Comparison of ENCODE assay signal across 27 cellular contexts in genomic region chr1:26970810-26971209, GRCh38. TPM values are rescaled to one million over a fixed set of nuclear protein-coding genes. Genes with fewer than 3 reads are reported as not detected.
DNase-seq lines count a peak whose midpoint lies in the region; ATAC-seq, FAIRE-seq and TF ChIP-seq lines count a peak whose summit lies in the region.
"Had no signal": no experiment of that assay in that cellular context is flagged by ENCODE, and none has a peak within 500 bp of the region (broad histone marks: within the 10 kb centered on the region; RNA-seq: fewer than 3 reads in every experiment).

No MANE protein-coding gene starts in this region.

- WGBS in HepG2 (ENCODE audit: low lambda C conversion rate) = 0% methylated on average over 7 of the region's 7 CpGs
- WGBS in right lobe of liver (ENCODE audit: insufficient coverage, low coverage, low lambda C conversion rate, missing lambda C conversion rate) = 33% methylated on average over 1 of the region's 7 CpGs

- ATAC-seq in HepG2 (peak; percentile 61), right lobe of liver (no peak), left ventricle myocardium superior (no peak), GM18907 (IDR thresholded peaks at IDR 0.05; ENCODE audit: unreplicated experiment) (no peak)
- ATAC-seq: activated CD8-positive, alpha-beta memory T cell treated with anti-CD3 and anti-CD28 coated beads, Interleukin-2, amount 10 ng/mL, durations not matched to agents 7 days and 5 days; gastrocnemius medialis had no signal

- peak in 1 of 2 experiments; percentile 55; a peak in 1 of 4 replicates for TF ChIP-seq EP300 in HepG2 (IDR thresholded peaks at IDR 0.05; ENCODE audit: low read depth in 2 of 2, low read length in 2 of 2)
- TF ChIP-seq EP300 in HepG2 (CRISPR knock-in tag; IDR thresholded peaks at IDR 0.05; ENCODE audit: borderline replicate concordance) = 0 out of 2 replicates have a peak, but pooled peaks have one; percentile 26

- POLR2A ChIA-PET in HepG2 (lab: Yijun Ruan, JAX) = interaction anchor here (5.7 kb wide), 1 partner anchor 26 kb away, joined by 253 read pairs; the partner anchor contains the start of gene TRNP1

- H3K36me3 ChIP-seq in HepG2 (replicated peaks in 1 of 2; ENCODE audit: control insufficient read depth in 1 of 2, insufficient read depth in 2 of 2, low read length in 2 of 2) (no peaks in the 10 kb centered on the region), right lobe of liver (no peaks in the 10 kb centered on the region), bronchial epithelial cell (ENCODE audit: control insufficient read depth, insufficient read depth, low read length) (no peaks in the 10 kb centered on the region), mucosa of rectum (ENCODE audit: control insufficient read depth in 2 of 2, insufficient read depth in 2 of 2, low read length in 2 of 2) (no peaks in the 10 kb centered on the region)
- H3K36me3 ChIP-seq: gastrocnemius medialis, Peyer's patch had no signal

- H3K27ac ChIP-seq in HepG2 (ENCODE audit: extremely low read length, insufficient read depth, low read length) (no peak overlapping the region), right lobe of liver (no peak overlapping the region), mucosa of rectum (ENCODE audit: low read depth in 2 of 2, low read length in 2 of 2) (peak overlapping the region; percentile 38 to 44)
- H3K27ac ChIP-seq: gastrocnemius medialis, KMS-11 had no signal

- FAIRE-seq in HepG2 (lab: Jason Lieb, UNC) = peak; percentile 74
- peak; percentile 64 for FAIRE-seq in bronchial epithelial cell (lab: Jason Lieb, UNC)
- FAIRE-seq: astrocyte had no signal

- TF ChIP-seq RAD21 in HepG2 (CRISPR knock-in tag; IDR thresholded peaks at IDR 0.05) = no peak

- no peak overlapping the region for H2AFZ ChIP-seq in HepG2 (ENCODE audit: low read length)

- in situ Hi-C loops in HepG2 (cut with HindIII; ENCODE audit: extremely low pct_ligation_motif_present, low pct_unique_long_range_greater_than_20kb) = no loop called here

- TF ChIP-seq CTCF in HepG2 (CRISPR knock-in tag; IDR thresholded peaks at IDR 0.05) (no peak), right lobe of liver (IDR thresholded peaks at IDR 0.05) (no peak), bronchial epithelial cell (IDR thresholded peaks at IDR 0.05; ENCODE audit: insufficient read depth, low read length, severe bottlenecking) (no peak)

- H3K9ac ChIP-seq in HepG2 (ENCODE audit: insufficient read depth, low read depth, low read length) (peak overlapping the region; percentile 36; the same call in 1 of the 2 replicates), mucosa of rectum (ENCODE audit: low read depth in 1 of 2, low read length in 2 of 2) (no peak overlapping the region)
- H3K9ac ChIP-seq: KMS-11 had no signal

- H4K20me1 ChIP-seq in HepG2 (ENCODE audit: insufficient read depth, low read length) = no peaks in the 10 kb centered on the region

- CTCF ChIA-PET in HepG2 (lab: Yijun Ruan, JAX; ENCODE audit: low intra/inter-chr PET ratio, low total read pairs) = no interaction called here

- BruUV-seq in HepG2 (replicated peaks; lab: Mats Ljungman, UMichigan) = no TSS peak

- H3K4me3 ChIP-seq in HepG2 (replicated peaks in 1 of 3; ENCODE audit: insufficient read depth in 1 of 3, low read depth in 2 of 3, low read length in 3 of 3) = peak overlapping the region in 1 of 3 experiments; percentile 45; a peak in 2 of 6 replicates
- no peak overlapping the region for H3K4me3 ChIP-seq in right lobe of liver
- no peak overlapping the region for H3K4me3 ChIP-seq in bronchial epithelial cell (ENCODE audit: low read depth, low read length)
- H3K4me3 ChIP-seq in mucosa of rectum (ENCODE audit: low read length in 2 of 2) = no peak overlapping the region
- H3K4me3 ChIP-seq: gastrocnemius medialis, Peyer's patch had no signal

- no peaks in the 10 kb centered on the region for H3K9me3 ChIP-seq in HepG2 (ENCODE audit: low read length)
- H3K9me3 ChIP-seq in right lobe of liver = no peaks in the 10 kb centered on the region
- H3K9me3 ChIP-seq in mucosa of rectum (ENCODE audit: control insufficient read depth in 2 of 2, low read length in 2 of 2) = no peaks in the 10 kb centered on the region
- H3K9me3 ChIP-seq: gastrocnemius medialis, Peyer's patch had no signal

- intact Hi-C loops in HepG2 (cut with micrococcal nuclease; ENCODE audit: unreplicated experiment) (no loop called here), right lobe of liver (cut with DNase I) (no loop called here), left ventricle myocardium superior (cut with micrococcal nuclease) (no loop called here)

- TF ChIP-seq POLR2A in HepG2 (IDR thresholded peaks at IDR 0.05; ENCODE audit: insufficient read depth in 1 of 2, low read depth in 2 of 2, low read length in 2 of 2) = no peak
- TF ChIP-seq POLR2A in right lobe of liver (IDR thresholded peaks at IDR 0.05) = no peak

- H3K27me3 ChIP-seq in HepG2 (ENCODE audit: control insufficient read depth in 1 of 2, insufficient read depth in 2 of 2, low read length in 2 of 2) (0 out of 5 replicates have a peak, but pooled peaks cover 0 to 4% of the 10 kb centered on the region in 2 experiments), right lobe of liver (no peaks in the 10 kb centered on the region), bronchial epithelial cell (ENCODE audit: control insufficient read depth, insufficient read depth, low read length) (no peaks in the 10 kb centered on the region), mucosa of rectum (ENCODE audit: control insufficient read depth in 2 of 2, insufficient read depth in 2 of 2, low read length in 2 of 2) (no peaks in the 10 kb centered on the region)
- H3K27me3 ChIP-seq: Peyer's patch had no signal

- DNase-seq in HepG2 (ENCODE audit: low spot score) (peak; percentile 82), right lobe of liver (no peak), bronchial epithelial cell (ENCODE audit: low read depth) (peak; percentile 44), UCSD-AML1 (lab: John Stamatoyannopoulos, UW; ENCODE audit: unreplicated experiment) (no peak), left ventricle myocardium superior (no peak), NCI-H2196 (lab: John Stamatoyannopoulos, UW; ENCODE audit: unreplicated experiment) (no peak)
- DNase-seq: activated CD4-positive, alpha-beta T cell treated with anti-CD3 and anti-CD28 coated beads for 48 hours; activated CD8-positive, alpha-beta memory T cell treated with anti-CD3 and anti-CD28 coated beads, Interleukin-2, amount 10 ng/mL, durations not matched to agents 7 days and 5 days; activated naive CD8-positive, alpha-beta T cell treated with anti-CD3 and anti-CD28 coated beads for 36 hours; gastrocnemius medialis; GF-D8; islet precursor cell; naive B cell; NCI-H345 had no signal

- peaks cover 81% of the 10 kb centered on the region for H3K4me1 ChIP-seq in HepG2 (ENCODE audit: insufficient read depth, low read length)
- peaks cover 0 to 2% (median 0%) of the 10 kb centered on the region in 4 donors for H3K4me1 ChIP-seq in right lobe of liver
- peaks cover 4 to 7% of the 10 kb centered on the region in 2 donors for H3K4me1 ChIP-seq in mucosa of rectum (ENCODE audit: control insufficient read depth in 2 of 2, insufficient read depth in 2 of 2, low read length in 2 of 2)
- H3K4me1 ChIP-seq: gastrocnemius medialis, Peyer's patch had no signal

- peak overlapping the region; percentile 70 for H3K4me2 ChIP-seq in HepG2 (ENCODE audit: low read depth, low read length)
- H3K4me2 ChIP-seq: KMS-11 had no signal

- no peaks in the 10 kb centered on the region for H3K79me2 ChIP-seq in HepG2 (ENCODE audit: insufficient read depth, low read length)

RNA-seq across cellular contexts. Expression of gene KDF1, which starts 10.5 kb away (rescaled TPM):
- 1.9 and 2.4 TPM in 2 replicates for total RNA-seq in HepG2 (2016; rRNA removed; fragmentation: Illumina TruSeq; extraction: Trizol)
- total RNA-seq in HepG2 (2016; cell fraction: cytosol; rRNA removed; fragmentation: Illumina TruSeq; extraction: Trizol; ENCODE audit: low read depth) = 0.61 and 1.1 TPM in 2 replicates
- 1.6 and 2.1 TPM in 2 replicates for total RNA-seq in HepG2 (2016; cell fraction: insoluble cytoplasmic fraction; rRNA removed; fragmentation: Illumina TruSeq; extraction: Trizol)
- 2.0 and 2.1 TPM in 2 replicates for total RNA-seq in HepG2 (2016; cell fraction: membrane; rRNA removed; fragmentation: Illumina TruSeq; extraction: Trizol)
- 0.75 and 1.1 TPM in 2 replicates for total RNA-seq in HepG2 (2016; cell fraction: nucleus; rRNA removed; fragmentation: Illumina TruSeq; extraction: Trizol)
- polyA plus RNA-seq in HepG2 (2011; rRNA removed) = 4.9 and 7.4 TPM in 2 replicates
- polyA plus RNA-seq in HepG2 (2011; cell fraction: cytosol; rRNA removed) = 4.3 and 6.8 TPM in 2 replicates
- polyA plus RNA-seq in HepG2 (2011; cell fraction: nucleus; rRNA removed) = 5.9 and 7.2 TPM in 2 replicates
- 4.8 and 6.0 TPM in 2 replicates for polyA plus RNA-seq in HepG2 (2012)
- 0.87 and 0.94 TPM in 2 replicates for polyA plus RNA-seq in HepG2 (2016; cell fraction: cytosol; fragmentation: Illumina TruSeq; extraction: Trizol; ENCODE audit: low read depth)
- polyA plus RNA-seq in HepG2 (2016; cell fraction: insoluble cytoplasmic fraction; fragmentation: Illumina TruSeq; extraction: Trizol; ENCODE audit: low read depth) = 2.0 and 2.7 TPM in 2 replicates
- polyA plus RNA-seq in HepG2 (2016; cell fraction: membrane; fragmentation: Illumina TruSeq; extraction: Trizol; ENCODE audit: low read depth) = 1.6 and 2.0 TPM in 2 replicates
- 2.9 and 3.3 TPM in 2 replicates for polyA plus RNA-seq in HepG2 (2016; cell fraction: nucleus; fragmentation: Illumina TruSeq; extraction: Trizol; ENCODE audit: insufficient read depth, low read depth)
- polyA minus RNA-seq in HepG2 (2011; rRNA and poly(A)+ RNA removed; ENCODE audit: low replicate concordance) = 12.8 TPM in 1 of 2 replicates, not detected in the other
- polyA minus RNA-seq in HepG2 (2011; cell fraction: cytosol; rRNA and poly(A)+ RNA removed) = 4.2 and 4.4 TPM in 2 replicates
- polyA minus RNA-seq in HepG2 (2011; cell fraction: nucleus; rRNA and poly(A)+ RNA removed) = 1.3 and 2.0 TPM in 2 replicates
- total RNA-seq in right lobe of liver = 1 to 10 TPM; 1.1 to 4.1 (median 2.5) TPM
- 13.2 and 14.7 TPM in 2 replicates for total RNA-seq in bronchial epithelial cell
- total RNA-seq in left ventricle myocardium superior = 0.37 TPM
- total RNA-seq: activated CD8-positive, alpha-beta memory T cell treated with anti-CD3 and anti-CD28 coated beads, Interleukin-2, amount 10 ng/mL, durations not matched to agents 7 days and 5 days; activated T-helper 1 cell treated with anti-CD3 and anti-CD28 coated beads, Interleukin-12 subunit alpha, Interleukin-12 subunit beta, Interleukin-2, Interleukin-4 antibody, amounts not matched to agents 30 ng/mL and 10 ng/mL and 1 ng/mL, durations not matched to agents 14 hours and 24 hours and 36 hours; lung microvascular endothelial cell; osteocyte; SK-MEL-5; T-helper 1 cell treated with Interleukin-12 subunit alpha and Interleukin-12 subunit beta and Interleukin-4 antibody, amounts not matched to agents 30 ng/mL and 1 ng/mL, for 36 hours had no signal
- polyA plus RNA-seq: CD14-positive monocyte had no signal

RNA-seq across cellular contexts. Expression of gene TRNP1, which starts 22.7 kb away (rescaled TPM):
- total RNA-seq in HepG2 (2016; rRNA removed; fragmentation: Illumina TruSeq; extraction: Trizol) (35.6 and 42.0 TPM in 2 replicates), right lobe of liver (10 to 100 TPM in 2 of 6 experiments, 1 to 10 TPM in 4; 2.0 to 24.8 (median 6.7) TPM), bronchial epithelial cell (11.1 and 15.3 TPM in 2 replicates), left ventricle myocardium superior (27.4 TPM)
- total RNA-seq in HepG2 (2016; cell fraction: cytosol; rRNA removed; fragmentation: Illumina TruSeq; extraction: Trizol; ENCODE audit: low read depth) = 45.9 and 49.6 TPM in 2 replicates
- 32.9 and 43.5 TPM in 2 replicates for total RNA-seq in HepG2 (2016; cell fraction: insoluble cytoplasmic fraction; rRNA removed; fragmentation: Illumina TruSeq; extraction: Trizol)
- 78.4 and 79.4 TPM in 2 replicates for total RNA-seq in HepG2 (2016; cell fraction: membrane; rRNA removed; fragmentation: Illumina TruSeq; extraction: Trizol)
- 20.2 and 26.8 TPM in 2 replicates for total RNA-seq in HepG2 (2016; cell fraction: nucleus; rRNA removed; fragmentation: Illumina TruSeq; extraction: Trizol)
- polyA plus RNA-seq in HepG2 (2011; rRNA removed) = 158 and 166 TPM in 2 replicates
- 196 and 254 TPM in 2 replicates for polyA plus RNA-seq in HepG2 (2011; cell fraction: cytosol; rRNA removed)
- polyA plus RNA-seq in HepG2 (2011; cell fraction: nucleus; rRNA removed) = 52.2 and 66.1 TPM in 2 replicates
- polyA plus RNA-seq in HepG2 (2012) = 56.7 and 66.7 TPM in 2 replicates
- polyA plus RNA-seq in HepG2 (2016; cell fraction: cytosol; fragmentation: Illumina TruSeq; extraction: Trizol; ENCODE audit: low read depth) = 79.2 and 85.4 TPM in 2 replicates
- 57.7 and 57.9 TPM in 2 replicates for polyA plus RNA-seq in HepG2 (2016; cell fraction: insoluble cytoplasmic fraction; fragmentation: Illumina TruSeq; extraction: Trizol; ENCODE audit: low read depth)
- 101 and 110 TPM in 2 replicates for polyA plus RNA-seq in HepG2 (2016; cell fraction: membrane; fragmentation: Illumina TruSeq; extraction: Trizol; ENCODE audit: low read depth)
- 41.5 and 46.3 TPM in 2 replicates for polyA plus RNA-seq in HepG2 (2016; cell fraction: nucleus; fragmentation: Illumina TruSeq; extraction: Trizol; ENCODE audit: insufficient read depth, low read depth)
- polyA minus RNA-seq in HepG2 (2011; rRNA and poly(A)+ RNA removed; ENCODE audit: low replicate concordance) = 0.21 and 97.7 TPM in 2 replicates
- 44.5 and 48.8 TPM in 2 replicates for polyA minus RNA-seq in HepG2 (2011; cell fraction: cytosol; rRNA and poly(A)+ RNA removed)
- polyA minus RNA-seq in HepG2 (2011; cell fraction: nucleus; rRNA and poly(A)+ RNA removed) = 41.1 and 55.3 TPM in 2 replicates

RNA-seq across cellular contexts. Expression of gene TENT5B, which starts 41.8 kb away (rescaled TPM):
- total RNA-seq in HepG2 (2016; rRNA removed; fragmentation: Illumina TruSeq; extraction: Trizol) (0.62 and 0.88 TPM in 2 replicates), right lobe of liver (under 1 TPM in 4 of 6 experiments, not detected in 2; 0.11 to 0.49 (median 0.29) TPM), bronchial epithelial cell (21.1 and 73.0 TPM in 2 replicates), left ventricle myocardium superior (49.6 TPM)
- total RNA-seq in HepG2 (2016; cell fraction: cytosol; rRNA removed; fragmentation: Illumina TruSeq; extraction: Trizol; ENCODE audit: low read depth) = 0.35 and 0.40 TPM in 2 replicates
- 0.42 and 0.65 TPM in 2 replicates for total RNA-seq in HepG2 (2016; cell fraction: insoluble cytoplasmic fraction; rRNA removed; fragmentation: Illumina TruSeq; extraction: Trizol)
- 0.52 and 0.53 TPM in 2 replicates for total RNA-seq in HepG2 (2016; cell fraction: membrane; rRNA removed; fragmentation: Illumina TruSeq; extraction: Trizol)
- 0.38 and 0.71 TPM in 2 replicates for total RNA-seq in HepG2 (2016; cell fraction: nucleus; rRNA removed; fragmentation: Illumina TruSeq; extraction: Trizol)
- 0.13 and 0.22 TPM in 2 replicates for polyA plus RNA-seq in HepG2 (2011; rRNA removed)
- polyA plus RNA-seq in HepG2 (2011; cell fraction: cytosol; rRNA removed) = 0.13 and 0.24 TPM in 2 replicates
- polyA plus RNA-seq in HepG2 (2011; cell fraction: nucleus; rRNA removed) = 0.12 and 0.23 TPM in 2 replicates
- polyA plus RNA-seq in HepG2 (2012) = 0.16 TPM in 1 of 2 replicates, not detected in the other
- polyA plus RNA-seq in HepG2 (2016; cell fraction: cytosol; fragmentation: Illumina TruSeq; extraction: Trizol; ENCODE audit: low read depth) = 0.12 and 0.17 TPM in 2 replicates
- polyA plus RNA-seq in HepG2 (2016; cell fraction: insoluble cytoplasmic fraction; fragmentation: Illumina TruSeq; extraction: Trizol; ENCODE audit: low read depth) = 0.46 and 0.58 TPM in 2 replicates
- 0.20 and 0.32 TPM in 2 replicates for polyA plus RNA-seq in HepG2 (2016; cell fraction: membrane; fragmentation: Illumina TruSeq; extraction: Trizol; ENCODE audit: low read depth)
- polyA plus RNA-seq in HepG2 (2016; cell fraction: nucleus; fragmentation: Illumina TruSeq; extraction: Trizol; ENCODE audit: insufficient read depth, low read depth) = 0.37 and 0.77 TPM in 2 replicates
- polyA minus RNA-seq in HepG2 (2011; rRNA and poly(A)+ RNA removed; ENCODE audit: low replicate concordance) = 0.96 and 5.4 TPM in 2 replicates
- not detected in 2 replicates for polyA minus RNA-seq in HepG2 (2011; cell fraction: cytosol; rRNA and poly(A)+ RNA removed)
- polyA minus RNA-seq in HepG2 (2011; cell fraction: nucleus; rRNA and poly(A)+ RNA removed) = 0.37 and 0.39 TPM in 2 replicates
- total RNA-seq: activated CD8-positive, alpha-beta memory T cell treated with anti-CD3 and anti-CD28 coated beads, Interleukin-2, amount 10 ng/mL, durations not matched to agents 7 days and 5 days; activated naive CD8-positive, alpha-beta T cell treated with anti-CD3 and anti-CD28 coated beads for 36 hours; activated T-helper 1 cell treated with anti-CD3 and anti-CD28 coated beads, Interleukin-12 subunit alpha, Interleukin-12 subunit beta, Interleukin-2, Interleukin-4 antibody, amounts not matched to agents 30 ng/mL and 10 ng/mL and 1 ng/mL, durations not matched to agents 14 hours and 24 hours and 36 hours; T-helper 1 cell treated with Interleukin-12 subunit alpha and Interleukin-12 subunit beta and Interleukin-4 antibody, amounts not matched to agents 30 ng/mL and 1 ng/mL, for 36 hours had no signal

RNA-seq across cellular contexts. Expression of gene NUDC, which starts 49.3 kb away (rescaled TPM):
- total RNA-seq in HepG2 (2016; rRNA removed; fragmentation: Illumina TruSeq; extraction: Trizol) (104 and 126 TPM in 2 replicates), right lobe of liver (10 to 100 TPM; 40.9 to 60.8 (median 48.4) TPM), bronchial epithelial cell (23.2 and 28.5 TPM in 2 replicates), left ventricle myocardium superior (73.3 TPM)
- total RNA-seq in HepG2 (2016; cell fraction: cytosol; rRNA removed; fragmentation: Illumina TruSeq; extraction: Trizol; ENCODE audit: low read depth) = 35.7 TPM in 2 replicates
- total RNA-seq in HepG2 (2016; cell fraction: insoluble cytoplasmic fraction; rRNA removed; fragmentation: Illumina TruSeq; extraction: Trizol) = 105 and 106 TPM in 2 replicates
- total RNA-seq in HepG2 (2016; cell fraction: membrane; rRNA removed; fragmentation: Illumina TruSeq; extraction: Trizol) = 36.4 and 37.7 TPM in 2 replicates
- total RNA-seq in HepG2 (2016; cell fraction: nucleus; rRNA removed; fragmentation: Illumina TruSeq; extraction: Trizol) = 45.3 and 49.3 TPM in 2 replicates
- 34.7 and 41.0 TPM in 2 replicates for polyA plus RNA-seq in HepG2 (2011; rRNA removed)
- polyA plus RNA-seq in HepG2 (2011; cell fraction: cytosol; rRNA removed) = 35.9 and 39.4 TPM in 2 replicates
- polyA plus RNA-seq in HepG2 (2011; cell fraction: nucleus; rRNA removed) = 28.6 and 31.4 TPM in 2 replicates
- polyA plus RNA-seq in HepG2 (2012) = 88.2 and 90.3 TPM in 2 replicates
- 25.8 and 26.9 TPM in 2 replicates for polyA plus RNA-seq in HepG2 (2016; cell fraction: cytosol; fragmentation: Illumina TruSeq; extraction: Trizol; ENCODE audit: low read depth)
- 192 and 219 TPM in 2 replicates for polyA plus RNA-seq in HepG2 (2016; cell fraction: insoluble cytoplasmic fraction; fragmentation: Illumina TruSeq; extraction: Trizol; ENCODE audit: low read depth)
- polyA plus RNA-seq in HepG2 (2016; cell fraction: membrane; fragmentation: Illumina TruSeq; extraction: Trizol; ENCODE audit: low read depth) = 34.2 and 35.5 TPM in 2 replicates
- 129 and 135 TPM in 2 replicates for polyA plus RNA-seq in HepG2 (2016; cell fraction: nucleus; fragmentation: Illumina TruSeq; extraction: Trizol; ENCODE audit: insufficient read depth, low read depth)
- 24.1 and 33.6 TPM in 2 replicates for polyA minus RNA-seq in HepG2 (2011; rRNA and poly(A)+ RNA removed; ENCODE audit: low replicate concordance)
- 34.1 and 35.1 TPM in 2 replicates for polyA minus RNA-seq in HepG2 (2011; cell fraction: cytosol; rRNA and poly(A)+ RNA removed)
- polyA minus RNA-seq in HepG2 (2011; cell fraction: nucleus; rRNA and poly(A)+ RNA removed) = 20.3 and 24.9 TPM in 2 replicates

RNA-seq across cellular contexts. Expression of gene NR0B2, which starts 57.0 kb away (rescaled TPM):
- 71.6 and 72.5 TPM in 2 replicates for total RNA-seq in HepG2 (2016; rRNA removed; fragmentation: Illumina TruSeq; extraction: Trizol)
- 32.2 and 34.7 TPM in 2 replicates for total RNA-seq in HepG2 (2016; cell fraction: cytosol; rRNA removed; fragmentation: Illumina TruSeq; extraction: Trizol; ENCODE audit: low read depth)
- total RNA-seq in HepG2 (2016; cell fraction: insoluble cytoplasmic fraction; rRNA removed; fragmentation: Illumina TruSeq; extraction: Trizol) = 72.9 and 77.8 TPM in 2 replicates
- 42.2 and 44.8 TPM in 2 replicates for total RNA-seq in HepG2 (2016; cell fraction: membrane; rRNA removed; fragmentation: Illumina TruSeq; extraction: Trizol)
- 49.1 and 51.4 TPM in 2 replicates for total RNA-seq in HepG2 (2016; cell fraction: nucleus; rRNA removed; fragmentation: Illumina TruSeq; extraction: Trizol)
- polyA plus RNA-seq in HepG2 (2011; rRNA removed) = 133 and 203 TPM in 2 replicates
- polyA plus RNA-seq in HepG2 (2011; cell fraction: cytosol; rRNA removed) = 120 and 167 TPM in 2 replicates
- polyA plus RNA-seq in HepG2 (2011; cell fraction: nucleus; rRNA removed) = 160 and 185 TPM in 2 replicates
- 94.7 and 125 TPM in 2 replicates for polyA plus RNA-seq in HepG2 (2012)
- polyA plus RNA-seq in HepG2 (2016; cell fraction: cytosol; fragmentation: Illumina TruSeq; extraction: Trizol; ENCODE audit: low read depth) = 14.5 and 14.6 TPM in 2 replicates
- 86.2 and 93.6 TPM in 2 replicates for polyA plus RNA-seq in HepG2 (2016; cell fraction: insoluble cytoplasmic fraction; fragmentation: Illumina TruSeq; extraction: Trizol; ENCODE audit: low read depth)
- 17.4 and 19.6 TPM in 2 replicates for polyA plus RNA-seq in HepG2 (2016; cell fraction: membrane; fragmentation: Illumina TruSeq; extraction: Trizol; ENCODE audit: low read depth)
- polyA plus RNA-seq in HepG2 (2016; cell fraction: nucleus; fragmentation: Illumina TruSeq; extraction: Trizol; ENCODE audit: insufficient read depth, low read depth) = 81.0 and 96.9 TPM in 2 replicates
- 0.21 and 413 TPM in 2 replicates for polyA minus RNA-seq in HepG2 (2011; rRNA and poly(A)+ RNA removed; ENCODE audit: low replicate concordance)
- 175 and 182 TPM in 2 replicates for polyA minus RNA-seq in HepG2 (2011; cell fraction: cytosol; rRNA and poly(A)+ RNA removed)
- 42.6 and 49.5 TPM in 2 replicates for polyA minus RNA-seq in HepG2 (2011; cell fraction: nucleus; rRNA and poly(A)+ RNA removed)
- total RNA-seq in right lobe of liver = 10 to 100 TPM; 25.6 to 69.6 (median 43.0) TPM
- total RNA-seq in bronchial epithelial cell = not detected in 2 replicates
- 5.3 TPM for total RNA-seq in left ventricle myocardium superior
- total RNA-seq: activated CD8-positive, alpha-beta memory T cell treated with anti-CD3 and anti-CD28 coated beads, Interleukin-2, amount 10 ng/mL, durations not matched to agents 7 days and 5 days; activated naive CD8-positive, alpha-beta T cell treated with anti-CD3 and anti-CD28 coated beads for 36 hours; activated T-helper 1 cell treated with anti-CD3 and anti-CD28 coated beads, Interleukin-12 subunit alpha, Interleukin-12 subunit beta, Interleukin-2, Interleukin-4 antibody, amounts not matched to agents 30 ng/mL and 10 ng/mL and 1 ng/mL, durations not matched to agents 14 hours and 24 hours and 36 hours; astrocyte; epithelial cell of proximal tubule; lung microvascular endothelial cell; osteocyte; SK-MEL-5; T-helper 1 cell treated with Interleukin-12 subunit alpha and Interleukin-12 subunit beta and Interleukin-4 antibody, amounts not matched to agents 30 ng/mL and 1 ng/mL, for 36 hours; urinary bladder had no signal
- polyA plus RNA-seq: CD14-positive monocyte, urinary bladder had no signal

Comparison
In these comparisons a context has a peak if more than half of its experiments do, and no peak if none do; other contexts are left out.
1. DNase-seq: peak in HepG2 (single experiment) and bronchial epithelial cell (single experiment); none in right lobe of liver (0 of 3), UCSD-AML1 (single experiment), left ventricle myocardium superior (single experiment) and NCI-H2196 (single experiment).
2. H3K27ac ChIP-seq: peak in mucosa of rectum (2 of 2); none in HepG2 (single experiment) and right lobe of liver (0 of 3).
3. RNA of gene TENT5B, which starts 41.8 kb away (total RNA-seq): 49.6 TPM in left ventricle myocardium superior (single experiment) and 21.1 to 73.0 TPM in bronchial epithelial cell; 0.35 to 0.88 TPM in HepG2 and 0.11 to 0.49 TPM in right lobe of liver; every median in the first group is over 10 times any median in the second.